13 cellular contexts compared by ENCODE assay signal in genomic region chr11:112656772-112657428, GRCh38.
DNase-seq lines count a peak whose midpoint lies in the region; ATAC-seq and TF ChIP-seq lines count a peak whose summit lies in the region.
"Had no signal": no experiment of that assay in that cellular context is flagged by ENCODE, and none has a peak within 500 bp of the region (broad histone marks: within the 10 kb centered on the region; RNA-seq: fewer than 3 reads in every experiment).

No MANE protein-coding gene starts in this region.

- intact Hi-C loops in activated CD4-positive, alpha-beta memory T cell treated with anti-CD3 and anti-CD28 coated beads for 36 hours (cut with micrococcal nuclease), result no loop called here

- H4K8ac ChIP-seq in H9 (replicated peaks; ENCODE audit: insufficient read length, low read depth, low read length), result no peak overlapping the region

- CTCF ChIA-PET in activated CD4-positive, alpha-beta memory T cell treated with anti-CD3 and anti-CD28 coated beads for 36 hours (lab: Charles Lee), result no interaction called here

- no peak overlapping the region for H2AFZ ChIP-seq in H9 (ENCODE audit: low read length)

- H3K27ac Mint-ChIP-seq in activated CD4-positive, alpha-beta memory T cell treated with anti-CD3 and anti-CD28 coated beads for 36 hours, result no peak overlapping the region
- no peak overlapping the region; a peak in 1 of 7 replicates for H3K27ac Mint-ChIP-seq in H9

- H2BK20ac ChIP-seq in H9 (ENCODE audit: low read depth, low read length, poor library complexity, severe bottlenecking), result no peak overlapping the region

- no peak overlapping the region for H4K91ac ChIP-seq in H9 (ENCODE audit: insufficient read length, low read depth, low read length)

- no peaks in the 10 kb centered on the region for H3K79me1 ChIP-seq in H9 (ENCODE audit: insufficient read depth, low read depth, low read length, poor library complexity, severe bottlenecking)

- H2BK12ac ChIP-seq in H9 (ENCODE audit: insufficient read length, low read depth, low read length), result no peak overlapping the region

- peak; percentile 91 for DNase-seq in AG10803 (ENCODE audit: low read depth)
- peak; percentile 98 for DNase-seq in HT1080 (ENCODE audit: low read depth)
- peak; percentile 25 to 75 for DNase-seq in cardiac fibroblast (ENCODE audit: low read depth in 2 of 2)
- peak; percentile 99 for DNase-seq in myocyte (ENCODE audit: low read depth)
- no peak for DNase-seq in activated CD4-positive, alpha-beta memory T cell treated with anti-CD3 and anti-CD28 coated beads for 36 hours
- no peak for DNase-seq in H9
- DNase-seq: central memory CD4-positive, alpha-beta T cell; mesenchymal stem cell; NCI-H1417 treated with DMSO at 0.1 percent for 48 hours had no signal

- no peaks in the 10 kb centered on the region for H3K79me2 ChIP-seq in H9 (ENCODE audit: insufficient read depth, low read length)

- no peaks in the 10 kb centered on the region for H3K4me1 Mint-ChIP-seq in activated CD4-positive, alpha-beta memory T cell treated with anti-CD3 and anti-CD28 coated beads for 36 hours (ENCODE audit: low read depth)
- H3K4me1 Mint-ChIP-seq in H9, result peaks cover under 1 to 5% of the 10 kb centered on the region in 2 experiments; a peak in 2 of 4 replicates

- no peak overlapping the region for H3K14ac ChIP-seq in H9 (ENCODE audit: insufficient read depth, low read length)

- no peak overlapping the region for H3K27ac ChIP-seq in H9 (ENCODE audit: insufficient read length, low read depth, low read length)
- H3K27ac ChIP-seq: C4-2B, VCaP had no signal

- no peak overlapping the region for H4K5ac ChIP-seq in H9 (ENCODE audit: insufficient read length, low read depth, low read length)

- H3K18ac ChIP-seq in H9 (ENCODE audit: insufficient read length, low read depth, low read length), result no peak overlapping the region

- H3K23me2 ChIP-seq in H9 (ENCODE audit: insufficient read length, low read depth, low read length, poor library complexity, severe bottlenecking), result no peaks in the 10 kb centered on the region

- no peak overlapping the region for H3K9ac ChIP-seq in H9 (ENCODE audit: extremely low read depth, insufficient read length, low read length)

- ATAC-seq in GM19463 (IDR thresholded peaks at IDR 0.05; ENCODE audit: unreplicated experiment), result no peak
- no peak for ATAC-seq in GM21423 (IDR thresholded peaks at IDR 0.05; ENCODE audit: unreplicated experiment)

- H3K9me3 ChIP-seq in H9 (ENCODE audit: control insufficient read depth, low read depth, low read length), result no peaks in the 10 kb centered on the region

- no peak overlapping the region for H3K23ac ChIP-seq in H9 (ENCODE audit: insufficient read length, low read depth, low read length)

- no peak overlapping the region for H2BK120ac ChIP-seq in H9 (ENCODE audit: low read depth, low read length, poor library complexity, severe bottlenecking)

- no peaks in the 10 kb centered on the region for H3K4me1 ChIP-seq in H9 (ENCODE audit: insufficient read depth, low read length)

- TF ChIP-seq CTCF in AG10803 (conservative IDR thresholded peaks at IDR 0.05; ENCODE audit: low read length) (peak; percentile 4; the same call in 1 of the 2 replicates), cardiac fibroblast (IDR thresholded peaks at IDR 0.05; ENCODE audit: low read depth, low read length) (no peak), H9 (conservative IDR thresholded peaks at IDR 0.05) (no peak)

- H3K4me3 Mint-ChIP-seq in activated CD4-positive, alpha-beta memory T cell treated with anti-CD3 and anti-CD28 coated beads for 36 hours, result no peak overlapping the region
- no peak overlapping the region for H3K4me3 Mint-ChIP-seq in H9

- no peak overlapping the region for H2BK15ac ChIP-seq in H9 (ENCODE audit: low read depth, low read length)

- H3K27me3 ChIP-seq in H9 (ENCODE audit: insufficient read depth, low read length), result no peaks in the 10 kb centered on the region

- no peak overlapping the region for H3T11ph ChIP-seq in H9 (ENCODE audit: low read length)

- no peak overlapping the region for H3K4ac ChIP-seq in H9 (ENCODE audit: low read depth, low read length)

- H3K4me2 ChIP-seq in H9 (ENCODE audit: insufficient read depth, insufficient read length, low read length), result no peak overlapping the region

- WGBS in H9 (ENCODE audit: extremely low coverage, insufficient read length, low lambda C conversion rate), result no CpG with 5 or more reads among the region's 6 CpGs

- POLR2A ChIA-PET in activated CD4-positive, alpha-beta memory T cell treated with anti-CD3 and anti-CD28 coated beads for 36 hours (lab: Charles Lee), result no interaction called here

- H3K56ac ChIP-seq in H9 (ENCODE audit: insufficient read length, low read depth, low read length), result no peak overlapping the region

- H4K20me1 ChIP-seq in H9 (ENCODE audit: control insufficient read depth, insufficient read depth, insufficient read length), result no peaks in the 10 kb centered on the region

- H3K36me3 Mint-ChIP-seq in activated CD4-positive, alpha-beta memory T cell treated with anti-CD3 and anti-CD28 coated beads for 36 hours, result no peaks in the 10 kb centered on the region
- H3K36me3 Mint-ChIP-seq in H9 (ENCODE audit: insufficient read depth in 1 of 3, low read depth in 3 of 3), result no peaks in the 10 kb centered on the region; a peak in 1 of 7 replicates

- H3K4me3 ChIP-seq in AG10803 (ENCODE audit: low read length) (no peak overlapping the region), cardiac fibroblast (replicated peaks in 1 of 2; ENCODE audit: low read depth in 2 of 2, low read length in 2 of 2) (no peak overlapping the region)

- no peak overlapping the region for H2AK5ac ChIP-seq in H9 (ENCODE audit: insufficient read length, low read length)

- no peaks in the 10 kb centered on the region for H3K27me3 Mint-ChIP-seq in activated CD4-positive, alpha-beta memory T cell treated with anti-CD3 and anti-CD28 coated beads for 36 hours
- H3K27me3 Mint-ChIP-seq in H9 (ENCODE audit: low read depth), result peaks cover 1% of the 10 kb centered on the region

- H2BK5ac ChIP-seq in H9 (ENCODE audit: insufficient read length, low read length), result no peak overlapping the region

- no peaks in the 10 kb centered on the region for H3K9me3 Mint-ChIP-seq in activated CD4-positive, alpha-beta memory T cell treated with anti-CD3 and anti-CD28 coated beads for 36 hours
- H3K9me3 Mint-ChIP-seq in H9, result no peaks in the 10 kb centered on the region

Comparison
In these comparisons a context has a peak if more than half of its experiments do, and no peak if none do; other contexts are left out.
1. DNase-seq: peak in AG10803 (single experiment), HT1080 (single experiment), cardiac fibroblast (2 of 2) and myocyte (single experiment); none in activated CD4-positive, alpha-beta memory T cell treated with anti-CD3 and anti-CD28 coated beads for 36 hours (single experiment) and H9 (single experiment).